Comparison of ENCODE assay signal across 31 cellular contexts in the genomic region with DNA sequence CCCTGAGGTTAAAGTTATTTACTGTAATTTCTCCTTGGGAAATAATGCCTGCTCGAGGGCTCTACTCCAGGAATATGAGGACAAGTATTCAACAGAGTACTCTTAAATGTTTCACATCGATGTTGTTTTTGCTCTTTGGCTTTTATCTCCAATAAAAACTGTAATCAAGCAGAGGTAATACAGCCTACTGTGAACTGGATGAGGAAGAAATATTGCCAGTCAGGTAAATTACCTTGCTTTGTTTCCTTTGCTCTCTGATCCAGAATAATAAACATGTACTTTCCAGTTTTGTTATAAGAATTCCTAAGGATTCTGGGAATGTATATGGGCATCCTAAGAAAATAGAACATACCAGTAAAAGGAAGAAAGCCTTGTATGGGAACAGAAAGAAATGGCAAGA.
"Had no signal": no experiment of that assay in that cellular context is flagged by ENCODE, and none has a peak within 500 bp of the region (broad histone marks: within the 10 kb centered on the region; RNA-seq: fewer than 3 reads in every experiment).

No MANE protein-coding gene starts in this region.

- H3K27me3 Mint-ChIP-seq: activated CD4-positive, alpha-beta memory T cell treated with anti-CD3 and anti-CD28 coated beads for 36 hours; activated CD4-positive, alpha-beta T cell treated with anti-CD3 and anti-CD28 coated beads, Interleukin-2, amount 10 ng/mL, durations not matched to agents 24 days and 14 days; activated naive CD4-positive, alpha-beta T cell treated with anti-CD3 and anti-CD28 coated beads, Interleukin-2, amount 10 ng/mL, durations not matched to agents 7 days and 5 days; activated naive CD8-positive, alpha-beta T cell treated with anti-CD3 and anti-CD28 coated beads, Interleukin-2, amount 10 ng/mL, durations not matched to agents 7 days and 5 days; dendritic cell treated with granulocyte-macrophage colony-stimulating factor and Interleukin-4, amounts not matched to agents 40 ng/mL and 50 ng/mL, for 4 days; natural killer cell treated with Interleukin-12 subunit alpha and Interleukin-12 subunit beta and Interleukin-15 and Interleukin-18, amount 100 ng/mL, for 72 hours; stimulated activated naive CD8-positive, alpha-beta T cell treated with anti-CD3 and anti-CD28 coated beads, Interleukin-15, amount 100 ng/mL, for 72 hours had no signal

- ATAC-seq: heart right ventricle; natural killer cell treated with Interleukin-12 subunit alpha and Interleukin-12 subunit beta and Interleukin-15 and Interleukin-18, amount 100 ng/mL, for 72 hours; stimulated activated memory B cell treated with anti-CD40 and anti-IgM and Interleukin-4, amounts not matched to agents 10 μg/mL and 1 μg/mL and 100 μg/mL, for 72 hours; stimulated activated naive CD8-positive, alpha-beta T cell treated with anti-CD3 and anti-CD28 coated beads, Interleukin-15, amount 100 ng/mL, for 72 hours had no signal

- H3K36me3 ChIP-seq: brain microvascular endothelial cell, neutrophil, ovary, prostate gland had no signal

- H3K27ac Mint-ChIP-seq: activated CD4-positive, alpha-beta memory T cell treated with anti-CD3 and anti-CD28 coated beads for 36 hours; activated CD4-positive, alpha-beta T cell treated with anti-CD3 and anti-CD28 coated beads, Interleukin-2, amount 10 ng/mL, durations not matched to agents 24 days and 14 days; activated naive CD4-positive, alpha-beta T cell treated with anti-CD3 and anti-CD28 coated beads, Interleukin-2, amount 10 ng/mL, durations not matched to agents 7 days and 5 days; activated naive CD8-positive, alpha-beta T cell treated with anti-CD3 and anti-CD28 coated beads, Interleukin-2, amount 10 ng/mL, durations not matched to agents 7 days and 5 days; activated T-helper 1 cell treated with anti-CD3 and anti-CD28 coated beads, Interleukin-12 subunit alpha, Interleukin-12 subunit beta, Interleukin-2, Interleukin-4 antibody, amounts not matched to agents 30 ng/mL and 10 ng/mL and 1 ng/mL, durations not matched to agents 14 hours and 24 hours and 36 hours; dendritic cell treated with granulocyte-macrophage colony-stimulating factor and Interleukin-4, amounts not matched to agents 40 ng/mL and 50 ng/mL, for 4 days; memory B cell; stimulated activated memory B cell treated with anti-CD40 and anti-IgM and Interleukin-4, amounts not matched to agents 10 μg/mL and 1 μg/mL and 100 μg/mL, for 72 hours; stimulated activated naive CD8-positive, alpha-beta T cell treated with anti-CD3 and anti-CD28 coated beads, Interleukin-15, amount 100 ng/mL, for 72 hours had no signal

- H3K27me3 ChIP-seq: ascending aorta, brain microvascular endothelial cell, esophagus squamous epithelium, heart right ventricle, neutrophil, ovary, thyroid gland had no signal

- H3K4me1 Mint-ChIP-seq: memory B cell; stimulated activated memory B cell treated with anti-CD40 and anti-IgM and Interleukin-4, amounts not matched to agents 10 μg/mL and 1 μg/mL and 100 μg/mL, for 72 hours had no signal

- H3K27ac ChIP-seq: ascending aorta, brain microvascular endothelial cell, esophagus squamous epithelium, heart right ventricle, neutrophil, ovary, prostate gland, thyroid gland, WERI-Rb-1 had no signal

- H3K9me3 Mint-ChIP-seq: activated CD4-positive, alpha-beta memory T cell treated with anti-CD3 and anti-CD28 coated beads for 36 hours; activated CD4-positive, alpha-beta T cell treated with anti-CD3 and anti-CD28 coated beads, Interleukin-2, amount 10 ng/mL, durations not matched to agents 24 days and 14 days; activated naive CD4-positive, alpha-beta T cell treated with anti-CD3 and anti-CD28 coated beads, Interleukin-2, amount 10 ng/mL, durations not matched to agents 7 days and 5 days; activated naive CD8-positive, alpha-beta T cell treated with anti-CD3 and anti-CD28 coated beads, Interleukin-2, amount 10 ng/mL, durations not matched to agents 7 days and 5 days; activated T-helper 1 cell treated with anti-CD3 and anti-CD28 coated beads, Interleukin-12 subunit alpha, Interleukin-12 subunit beta, Interleukin-2, Interleukin-4 antibody, amounts not matched to agents 30 ng/mL and 10 ng/mL and 1 ng/mL, durations not matched to agents 14 hours and 24 hours and 36 hours; dendritic cell treated with granulocyte-macrophage colony-stimulating factor and Interleukin-4, amounts not matched to agents 40 ng/mL and 50 ng/mL, for 4 days; natural killer cell treated with Interleukin-12 subunit alpha and Interleukin-12 subunit beta and Interleukin-15 and Interleukin-18, amount 100 ng/mL, for 72 hours; stimulated activated memory B cell treated with anti-CD40 and anti-IgM and Interleukin-4, amounts not matched to agents 10 μg/mL and 1 μg/mL and 100 μg/mL, for 72 hours; stimulated activated naive CD8-positive, alpha-beta T cell treated with anti-CD3 and anti-CD28 coated beads, Interleukin-15, amount 100 ng/mL, for 72 hours had no signal

- H3K36me3 Mint-ChIP-seq: memory B cell; stimulated activated memory B cell treated with anti-CD40 and anti-IgM and Interleukin-4, amounts not matched to agents 10 μg/mL and 1 μg/mL and 100 μg/mL, for 72 hours had no signal

- H3K4me3 ChIP-seq: ascending aorta, esophagus squamous epithelium, heart right ventricle, ovary, prostate gland, smooth muscle cell, thyroid gland had no signal

- H3K4me3 Mint-ChIP-seq: activated CD4-positive, alpha-beta memory T cell treated with anti-CD3 and anti-CD28 coated beads for 36 hours; activated CD4-positive, alpha-beta T cell treated with anti-CD3 and anti-CD28 coated beads, Interleukin-2, amount 10 ng/mL, durations not matched to agents 24 days and 14 days; activated naive CD4-positive, alpha-beta T cell treated with anti-CD3 and anti-CD28 coated beads, Interleukin-2, amount 10 ng/mL, durations not matched to agents 7 days and 5 days; activated naive CD8-positive, alpha-beta T cell treated with anti-CD3 and anti-CD28 coated beads, Interleukin-2, amount 10 ng/mL, durations not matched to agents 7 days and 5 days; activated T-helper 1 cell treated with anti-CD3 and anti-CD28 coated beads, Interleukin-12 subunit alpha, Interleukin-12 subunit beta, Interleukin-2, Interleukin-4 antibody, amounts not matched to agents 30 ng/mL and 10 ng/mL and 1 ng/mL, durations not matched to agents 14 hours and 24 hours and 36 hours; dendritic cell treated with granulocyte-macrophage colony-stimulating factor and Interleukin-4, amounts not matched to agents 40 ng/mL and 50 ng/mL, for 4 days; memory B cell; natural killer cell treated with Interleukin-12 subunit alpha and Interleukin-12 subunit beta and Interleukin-15 and Interleukin-18, amount 100 ng/mL, for 72 hours; stimulated activated memory B cell treated with anti-CD40 and anti-IgM and Interleukin-4, amounts not matched to agents 10 μg/mL and 1 μg/mL and 100 μg/mL, for 72 hours; stimulated activated naive CD8-positive, alpha-beta T cell treated with anti-CD3 and anti-CD28 coated beads, Interleukin-15, amount 100 ng/mL, for 72 hours had no signal

- DNase-seq: activated CD4-positive, alpha-beta memory T cell treated with anti-CD3 and anti-CD28 coated beads for 36 hours; activated CD4-positive, alpha-beta T cell treated with anti-CD3 and anti-CD28 coated beads, Interleukin-2, amount 10 ng/mL, durations not matched to agents 24 days and 14 days; activated CD4-positive, CD25-positive, alpha-beta regulatory T cell treated with anti-CD3 and anti-CD28 coated beads, Interleukin-2, amount 50 U/mL, for 72 hours; activated CD8-positive, alpha-beta memory T cell treated with anti-CD3 and anti-CD28 coated beads, Interleukin-2, amount 50 U/mL, for 4 hours; activated gamma-delta T cell; activated naive CD4-positive, alpha-beta T cell treated with anti-CD3 and anti-CD28 coated beads, Interleukin-2, amount 10 ng/mL, durations not matched to agents 7 days and 5 days; activated naive CD8-positive, alpha-beta T cell treated with anti-CD3 and anti-CD28 coated beads, Interleukin-2, amount 10 ng/mL, durations not matched to agents 7 days and 5 days; activated T-cell treated with anti-CD3 and anti-CD28 coated beads, Interleukin-2, amount 50 U/mL, for 1 hour; brain microvascular endothelial cell; effector CD4-positive, alpha-beta T cell; esophagus squamous epithelium; foreskin melanocyte; heart right ventricle; midbrain; ovary; retina; stimulated activated CD4-positive, alpha-beta T cell treated with anti-CD3 and anti-CD28 coated beads, Interleukin-1b, Interleukin-23, amount 100 ng/mL, for 48 hours; stimulated activated CD4-positive, alpha-beta T cell treated with anti-CD3 and anti-CD28 coated beads, Interleukin-4, amount 100 ng/mL, for 4 hours; stimulated activated CD8-positive, alpha-beta memory T cell treated with anti-CD3 and anti-CD28 coated beads, Interleukin-4, amount 100 ng/mL, for 48 hours; stimulated activated naive CD8-positive, alpha-beta T cell treated with anti-CD3 and anti-CD28 coated beads, Interleukin-15, amount 100 ng/mL, for 72 hours; thyroid gland; WERI-Rb-1 had no signal

- H3K9me3 ChIP-seq: ascending aorta, esophagus squamous epithelium, heart right ventricle, neutrophil, ovary, prostate gland, thyroid gland had no signal
